In genomic region chrX:155022587-155022986, GRCh38 we compare ENCODE assay signal across 1 cellular context.
TF ChIP-seq lines count a peak whose summit lies in the region.

TSS of gene F8 (minus strand) at chrX:155022723. CDS start at chrX:155022552, 171 bp downstream.

TF ChIP-seq in K562, 482 proteins besides CTCF, POLR2A, EP300 and RAD21 (continued from another document and continues in another):
- TF ChIP-seq CHD7 (IDR thresholded peaks at IDR 0.05; ENCODE audit: low read depth, low read length) (no peak), UBTF (IDR thresholded peaks at IDR 0.05; ENCODE audit: borderline replicate concordance in 1 of 2, low read depth in 2 of 2, low read length in 2 of 2) (0 out of 4 replicates have a peak, but pooled peaks of 1 of the 2 experiments have one; percentile 47), PBX2 (CRISPR knock-in tag; IDR thresholded peaks at IDR 0.05; ENCODE audit: low read depth) (no peak), PBX2 (tag; conservative IDR thresholded peaks at IDR 0.05; ENCODE audit: low read depth) (no peak), BRF1 (IDR thresholded peaks at IDR 0.05; ENCODE audit: borderline replicate concordance, extremely low read depth, insufficient read length) (no peak), SMARCA4 (IDR thresholded peaks at IDR 0.05) (peak; percentile 51), MTA2 (IDR thresholded peaks at IDR 0.05; ENCODE audit: low read depth) (0 out of 2 replicates have a peak, but pooled peaks have one; percentile 34), PHF8 (IDR thresholded peaks at IDR 0.05; ENCODE audit: borderline replicate concordance, low read length) (no peak), E2F3 (CRISPR knock-in tag; IDR thresholded peaks at IDR 0.05) (no peak), EZH2 (IDR thresholded peaks at IDR 0.05; ENCODE audit: borderline replicate concordance, low read depth, low read length) (no peak), ETV1 (tag; conservative IDR thresholded peaks at IDR 0.05; ENCODE audit: low read depth) (peak; percentile 30), ZNF778 (CRISPR knock-in tag; IDR thresholded peaks at IDR 0.05) (no peak), TBL1XR1 (IDR thresholded peaks at IDR 0.05; ENCODE audit: low read length in 2 of 2) (0 out of 4 replicates have a peak, but pooled peaks of 1 of the 2 experiments have one; percentile 9), IRF2 (CRISPR knock-in tag; IDR thresholded peaks at IDR 0.05) (no peak), BHLHE40 (IDR thresholded peaks at IDR 0.05; ENCODE audit: low read length) (no peak), BMI1 (IDR thresholded peaks at IDR 0.05; ENCODE audit: low read length) (no peak), RBM15 (IDR thresholded peaks at IDR 0.05; ENCODE audit: insufficient read depth, low read length) (no peak), KLF6 (CRISPR knock-in tag; IDR thresholded peaks at IDR 0.05; ENCODE audit: borderline replicate concordance) (no peak), TAL1 (IDR thresholded peaks at IDR 0.05) (peak; percentile 52), SMAD1 (IDR thresholded peaks at IDR 0.05; ENCODE audit: low read depth, low read length, partially characterized antibody) (no peak), ZNF395 (CRISPR knock-in tag; IDR thresholded peaks at IDR 0.05) (no peak), HOXB6 (CRISPR knock-in tag; IDR thresholded peaks at IDR 0.05; ENCODE audit: borderline replicate concordance) (no peak), YY1 (IDR thresholded peaks at IDR 0.05; ENCODE audit: borderline replicate concordance in 1 of 3, control insufficient read depth in 1 of 3, extremely low read depth in 1 of 3, insufficient read depth in 3 of 3, insufficient read length in 1 of 3, insufficient replicate concordance in 2 of 3, low read depth in 1 of 3, low read length in 2 of 3) (no peak), HMBOX1 (IDR thresholded peaks at IDR 0.05) (peak; percentile 51; the same call in 1 of the 2 replicates), CTBP1 (IDR thresholded peaks at IDR 0.05; ENCODE audit: borderline replicate concordance) (no peak), ZNF24 (IDR thresholded peaks at IDR 0.05) (peak; percentile 98), ARID1B (IDR thresholded peaks at IDR 0.05) (peak; percentile 75), TCF3 (CRISPR knock-in tag; IDR thresholded peaks at IDR 0.05) (peak; percentile 77), TEAD4 (IDR thresholded peaks at IDR 0.05; ENCODE audit: low read length) (peak; percentile 55; the same call in 1 of the 2 replicates), TEAD4 (CRISPR knock-in tag; IDR thresholded peaks at IDR 0.05; ENCODE audit: borderline replicate concordance) (no peak), MEF2A (IDR thresholded peaks at IDR 0.05; ENCODE audit: control insufficient read depth, low read depth, low read length) (no peak), RBM39 (optimal IDR thresholded peaks at IDR 0.05; ENCODE audit: low read depth, low read length) (no peak), CBFB (CRISPR knock-in tag; IDR thresholded peaks at IDR 0.05) (no peak), ZNF277 (CRISPR knock-in tag; IDR thresholded peaks at IDR 0.05; ENCODE audit: borderline replicate concordance) (no peak), PML (IDR thresholded peaks at IDR 0.05; ENCODE audit: low read length) (no peak), HNRNPK (IDR thresholded peaks at IDR 0.05; ENCODE audit: low read depth, low read length, poor library complexity, severe bottlenecking) (no peak)
